Comparison of ENCODE assay signal across 8 cellular contexts in the genomic region with DNA sequence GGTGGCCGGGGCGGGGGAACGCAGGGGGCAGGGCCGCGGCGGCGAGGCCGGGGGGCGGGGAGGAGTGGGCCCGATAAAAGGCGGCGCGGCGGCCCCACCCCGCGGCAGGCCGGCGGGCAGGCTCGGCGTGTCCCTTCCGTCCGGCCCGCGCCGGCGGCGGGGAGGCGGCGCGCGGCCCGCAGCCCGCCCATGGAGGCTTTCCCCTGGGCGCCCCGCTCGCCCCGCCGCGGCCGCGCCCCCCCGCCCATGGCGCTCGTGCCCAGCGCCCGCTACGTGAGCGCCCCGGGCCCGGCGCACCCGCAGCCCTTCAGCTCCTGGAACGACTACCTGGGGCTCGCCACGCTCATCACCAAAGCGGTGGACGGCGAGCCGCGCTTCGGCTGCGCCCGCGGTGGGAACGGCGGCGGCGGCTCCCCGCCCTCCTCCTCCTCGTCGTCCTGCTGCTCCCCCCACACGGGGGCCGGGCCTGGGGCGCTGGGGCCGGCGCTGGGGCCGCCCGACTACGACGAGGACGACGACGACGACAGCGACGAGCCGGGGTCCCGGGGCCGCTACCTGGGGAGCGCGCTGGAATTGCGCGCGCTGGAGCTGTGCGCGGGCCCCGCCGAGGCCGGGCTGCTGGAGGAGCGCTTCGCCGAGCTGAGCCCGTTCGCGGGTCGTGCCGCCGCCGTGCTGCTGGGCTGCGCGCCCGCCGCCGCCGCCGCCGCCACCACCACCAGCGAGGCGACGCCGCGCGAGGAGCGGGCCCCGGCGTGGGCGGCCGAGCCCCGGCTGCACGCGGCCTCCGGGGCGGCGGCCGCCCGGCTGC. TPM values are rescaled to one million over a fixed set of nuclear protein-coding genes. Genes with fewer than 3 reads are reported as not detected.
A peak's percentile ranks its signal among the peaks of the same experiment; 100 is the strongest.
DNase-seq lines count a peak whose midpoint lies in the region; ATAC-seq and TF ChIP-seq lines count a peak whose summit lies in the region.

A gene with protein sequence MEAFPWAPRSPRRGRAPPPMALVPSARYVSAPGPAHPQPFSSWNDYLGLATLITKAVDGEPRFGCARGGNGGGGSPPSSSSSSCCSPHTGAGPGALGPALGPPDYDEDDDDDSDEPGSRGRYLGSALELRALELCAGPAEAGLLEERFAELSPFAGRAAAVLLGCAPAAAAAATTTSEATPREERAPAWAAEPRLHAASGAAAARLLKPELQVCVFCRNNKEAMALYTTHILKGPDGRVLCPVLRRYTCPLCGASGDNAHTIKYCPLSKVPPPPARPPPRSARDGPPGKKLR (plus strand): TSS at position 102 of the 808 bp plus-strand sequence. CDS start 88 bp downstream, at position 190.

- H3K4me1 Mint-ChIP-seq in nephron progenitor cell, result peaks cover 23% of the 10 kb centered on the region

- H3K4me3 ChIP-seq in BJ (ENCODE audit: low read depth, low read length), result peak within 1 kb of the TSS; percentile 50
- peak within 1 kb of the TSS; percentile 43 for H3K4me3 ChIP-seq in epithelial cell of proximal tubule (ENCODE audit: low read depth, low read length)

- H3K36me3 ChIP-seq in BJ (ENCODE audit: control insufficient read depth, insufficient read depth, low read length), result 0 out of 2 replicates have a peak, but pooled peaks cover 3% of the 10 kb centered on the region

- TF ChIP-seq CTCF in BJ (IDR thresholded peaks at IDR 0.05; ENCODE audit: insufficient read depth, low read depth, low read length) (no peak), epithelial cell of proximal tubule (conservative IDR thresholded peaks at IDR 0.05; ENCODE audit: low read depth, low read length) (no peak), nephron progenitor cell (IDR thresholded peaks at IDR 0.05) (no peak)

- CTCF ChIA-PET in BJ (lab: Yijun Ruan, JAX), result interaction anchor here (1.5 kb wide), 1 partner anchor 28 kb away, joined by 3 read pairs; no protein-coding TSS in a partner anchor

- H3K27me3 ChIP-seq in BJ (ENCODE audit: control insufficient read depth, insufficient read depth, low read length), result 0 out of 2 replicates have a peak, but pooled peaks cover 1% of the 10 kb centered on the region

- POLR2A ChIA-PET in BJ (lab: Charles Lee), result no interaction called here

- H3K27me3 Mint-ChIP-seq in nephron progenitor cell (ENCODE audit: low read depth, poor library complexity), result peaks cover 20% of the 10 kb centered on the region

- peaks cover 22% of the 10 kb centered on the region for H3K36me3 Mint-ChIP-seq in nephron progenitor cell (ENCODE audit: low read depth)

- ATAC-seq in GM19395 (IDR thresholded peaks at IDR 0.05; ENCODE audit: unreplicated experiment) (peak; percentile 16), HG03432 (IDR thresholded peaks at IDR 0.05; ENCODE audit: unreplicated experiment) (peak; percentile 23)

- no peaks in the 10 kb centered on the region for H3K9me3 Mint-ChIP-seq in nephron progenitor cell

- peak within 1 kb of the TSS; percentile 76 for H3K4me3 Mint-ChIP-seq in nephron progenitor cell

- no peak within 1 kb of the TSS for H3K27ac Mint-ChIP-seq in nephron progenitor cell

- DNase-seq in BJ (ENCODE audit: low read depth) (no peak), epithelial cell of proximal tubule (ENCODE audit: low read depth) (no peak), nephron progenitor cell (peak; percentile 56), NCI-H1417 treated with DMSO at 0.1 percent for 48 hours (lab: John Stamatoyannopoulos, UW) (no peak), DMS53 treated with DMSO at 0.1 percent for 48 hours (lab: John Stamatoyannopoulos, UW; ENCODE audit: unreplicated experiment) (no peak)
- peak; percentile 49 for DNase-seq in activated CD4-positive, CD25-positive, alpha-beta regulatory T cell treated with anti-CD3 and anti-CD28 coated beads, Interleukin-2, amount 50 U/mL, for 72 hours

RNA-seq across cellular contexts. Expression of the gene that starts here (rescaled TPM):
- 0.29 and 0.39 TPM in 2 replicates for polyA plus RNA-seq in BJ (2011; rRNA removed)
- 0.09 TPM in 1 of 2 replicates, not detected in the other for polyA minus RNA-seq in BJ (2011; rRNA and poly(A)+ RNA removed)
- 3.9 and 8.0 TPM in 2 replicates for total RNA-seq in epithelial cell of proximal tubule

Comparison
In these comparisons a context has a peak if more than half of its experiments do, and no peak if none do; other contexts are left out.
1. DNase-seq: peak in activated CD4-positive, CD25-positive, alpha-beta regulatory T cell treated with anti-CD3 and anti-CD28 coated beads, Interleukin-2, amount 50 U/mL, for 72 hours (single experiment) and nephron progenitor cell (single experiment); none in BJ (single experiment), epithelial cell of proximal tubule (single experiment), NCI-H1417 treated with DMSO at 0.1 percent for 48 hours (single experiment) and DMS53 treated with DMSO at 0.1 percent for 48 hours (single experiment).